Comparison of ENCODE assay signal across 1 cellular context in genomic region chr17:2029911-2030778, GRCh38.
TF ChIP-seq lines count a peak whose summit lies in the region.

TSS of gene DPH1 (plus strand) at chr17:2030153. CDS start at chr17:2030170, 17 bp downstream.

TF ChIP-seq in HepG2, 621 proteins besides CTCF, POLR2A, EP300 and RAD21 (continued from another document):
- TF ChIP-seq, protein P1, sequence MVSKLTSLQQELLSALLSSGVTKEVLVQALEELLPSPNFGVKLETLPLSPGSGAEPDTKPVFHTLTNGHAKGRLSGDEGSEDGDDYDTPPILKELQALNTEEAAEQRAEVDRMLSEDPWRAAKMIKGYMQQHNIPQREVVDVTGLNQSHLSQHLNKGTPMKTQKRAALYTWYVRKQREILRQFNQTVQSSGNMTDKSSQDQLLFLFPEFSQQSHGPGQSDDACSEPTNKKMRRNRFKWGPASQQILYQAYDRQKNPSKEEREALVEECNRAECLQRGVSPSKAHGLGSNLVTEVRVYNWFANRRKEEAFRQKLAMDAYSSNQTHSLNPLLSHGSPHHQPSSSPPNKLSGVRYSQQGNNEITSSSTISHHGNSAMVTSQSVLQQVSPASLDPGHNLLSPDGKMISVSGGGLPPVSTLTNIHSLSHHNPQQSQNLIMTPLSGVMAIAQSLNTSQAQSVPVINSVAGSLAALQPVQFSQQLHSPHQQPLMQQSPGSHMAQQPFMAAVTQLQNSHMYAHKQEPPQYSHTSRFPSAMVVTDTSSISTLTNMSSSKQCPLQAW (CRISPR knock-in tag; IDR thresholded peaks at IDR 0.05), result peak; percentile 67; the same call in 1 of the 2 replicates
- peak; percentile 67; the same call in 1 of the 2 replicates for TF ChIP-seq ZNF124 (CRISPR knock-in tag; IDR thresholded peaks at IDR 0.05)
- TF ChIP-seq ZNF251 (CRISPR knock-in tag; IDR thresholded peaks at IDR 0.05), result no peak
- no peak for TF ChIP-seq ATRX (CRISPR knock-in tag; IDR thresholded peaks at IDR 0.05; ENCODE audit: borderline replicate concordance)
- peak; percentile 94 for TF ChIP-seq ZNF501 (CRISPR knock-in tag; IDR thresholded peaks at IDR 0.05)
- no peak for TF ChIP-seq ZNF263 (CRISPR knock-in tag; IDR thresholded peaks at IDR 0.05)
- no peak for TF ChIP-seq ZNF326 (CRISPR knock-in tag; IDR thresholded peaks at IDR 0.05; ENCODE audit: borderline replicate concordance)
- TF ChIP-seq RCOR2 (CRISPR knock-in tag; IDR thresholded peaks at IDR 0.05), result no peak
- TF ChIP-seq, protein P2, sequence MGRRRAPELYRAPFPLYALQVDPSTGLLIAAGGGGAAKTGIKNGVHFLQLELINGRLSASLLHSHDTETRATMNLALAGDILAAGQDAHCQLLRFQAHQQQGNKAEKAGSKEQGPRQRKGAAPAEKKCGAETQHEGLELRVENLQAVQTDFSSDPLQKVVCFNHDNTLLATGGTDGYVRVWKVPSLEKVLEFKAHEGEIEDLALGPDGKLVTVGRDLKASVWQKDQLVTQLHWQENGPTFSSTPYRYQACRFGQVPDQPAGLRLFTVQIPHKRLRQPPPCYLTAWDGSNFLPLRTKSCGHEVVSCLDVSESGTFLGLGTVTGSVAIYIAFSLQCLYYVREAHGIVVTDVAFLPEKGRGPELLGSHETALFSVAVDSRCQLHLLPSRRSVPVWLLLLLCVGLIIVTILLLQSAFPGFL (CRISPR knock-in tag; IDR thresholded peaks at IDR 0.05), result no peak
- TF ChIP-seq EZH2 (conservative IDR thresholded peaks at IDR 0.05; ENCODE audit: low read depth, low read length), result no peak
- no peak for TF ChIP-seq PTBP1 (IDR thresholded peaks at IDR 0.05; ENCODE audit: low read depth, low read length, poor library complexity, severe bottlenecking)
- no peak for TF ChIP-seq KLF9 (CRISPR knock-in tag; IDR thresholded peaks at IDR 0.05; ENCODE audit: low read depth)
- TF ChIP-seq, protein P3, sequence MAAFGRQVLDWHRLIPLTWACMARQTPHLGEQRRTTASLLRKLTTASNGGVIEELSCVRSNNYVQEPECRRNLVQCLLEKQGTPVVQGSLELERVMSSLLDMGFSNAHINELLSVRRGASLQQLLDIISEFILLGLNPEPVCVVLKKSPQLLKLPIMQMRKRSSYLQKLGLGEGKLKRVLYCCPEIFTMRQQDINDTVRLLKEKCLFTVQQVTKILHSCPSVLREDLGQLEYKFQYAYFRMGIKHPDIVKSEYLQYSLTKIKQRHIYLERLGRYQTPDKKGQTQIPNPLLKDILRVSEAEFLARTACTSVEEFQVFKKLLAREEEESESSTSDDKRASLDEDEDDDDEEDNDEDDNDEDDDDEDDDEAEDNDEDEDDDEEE (CRISPR knock-in tag; IDR thresholded peaks at IDR 0.05), result peak; percentile 74; the same call in 1 of the 2 replicates
- TF ChIP-seq, protein P4, sequence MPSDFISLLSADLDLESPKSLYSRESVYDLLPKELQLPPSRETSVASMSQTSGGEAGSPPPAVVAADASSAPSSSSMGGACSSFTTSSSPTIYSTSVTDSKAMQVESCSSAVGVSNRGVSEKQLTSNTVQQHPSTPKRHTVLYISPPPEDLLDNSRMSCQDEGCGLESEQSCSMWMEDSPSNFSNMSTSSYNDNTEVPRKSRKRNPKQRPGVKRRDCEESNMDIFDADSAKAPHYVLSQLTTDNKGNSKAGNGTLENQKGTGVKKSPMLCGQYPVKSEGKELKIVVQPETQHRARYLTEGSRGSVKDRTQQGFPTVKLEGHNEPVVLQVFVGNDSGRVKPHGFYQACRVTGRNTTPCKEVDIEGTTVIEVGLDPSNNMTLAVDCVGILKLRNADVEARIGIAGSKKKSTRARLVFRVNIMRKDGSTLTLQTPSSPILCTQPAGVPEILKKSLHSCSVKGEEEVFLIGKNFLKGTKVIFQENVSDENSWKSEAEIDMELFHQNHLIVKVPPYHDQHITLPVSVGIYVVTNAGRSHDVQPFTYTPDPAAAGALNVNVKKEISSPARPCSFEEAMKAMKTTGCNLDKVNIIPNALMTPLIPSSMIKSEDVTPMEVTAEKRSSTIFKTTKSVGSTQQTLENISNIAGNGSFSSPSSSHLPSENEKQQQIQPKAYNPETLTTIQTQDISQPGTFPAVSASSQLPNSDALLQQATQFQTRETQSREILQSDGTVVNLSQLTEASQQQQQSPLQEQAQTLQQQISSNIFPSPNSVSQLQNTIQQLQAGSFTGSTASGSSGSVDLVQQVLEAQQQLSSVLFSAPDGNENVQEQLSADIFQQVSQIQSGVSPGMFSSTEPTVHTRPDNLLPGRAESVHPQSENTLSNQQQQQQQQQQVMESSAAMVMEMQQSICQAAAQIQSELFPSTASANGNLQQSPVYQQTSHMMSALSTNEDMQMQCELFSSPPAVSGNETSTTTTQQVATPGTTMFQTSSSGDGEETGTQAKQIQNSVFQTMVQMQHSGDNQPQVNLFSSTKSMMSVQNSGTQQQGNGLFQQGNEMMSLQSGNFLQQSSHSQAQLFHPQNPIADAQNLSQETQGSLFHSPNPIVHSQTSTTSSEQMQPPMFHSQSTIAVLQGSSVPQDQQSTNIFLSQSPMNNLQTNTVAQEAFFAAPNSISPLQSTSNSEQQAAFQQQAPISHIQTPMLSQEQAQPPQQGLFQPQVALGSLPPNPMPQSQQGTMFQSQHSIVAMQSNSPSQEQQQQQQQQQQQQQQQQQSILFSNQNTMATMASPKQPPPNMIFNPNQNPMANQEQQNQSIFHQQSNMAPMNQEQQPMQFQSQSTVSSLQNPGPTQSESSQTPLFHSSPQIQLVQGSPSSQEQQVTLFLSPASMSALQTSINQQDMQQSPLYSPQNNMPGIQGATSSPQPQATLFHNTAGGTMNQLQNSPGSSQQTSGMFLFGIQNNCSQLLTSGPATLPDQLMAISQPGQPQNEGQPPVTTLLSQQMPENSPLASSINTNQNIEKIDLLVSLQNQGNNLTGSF (CRISPR knock-in tag; IDR thresholded peaks at IDR 0.05), result no peak
- TF ChIP-seq SRSF9 (IDR thresholded peaks at IDR 0.05; ENCODE audit: borderline replicate concordance, insufficient read depth, low read depth, low read length, poor library complexity, severe bottlenecking), result no peak
- TF ChIP-seq CSRNP1 (CRISPR knock-in tag; IDR thresholded peaks at IDR 0.05), result peak; percentile 81
- peak; percentile 87 for TF ChIP-seq IRF2 (CRISPR knock-in tag; IDR thresholded peaks at IDR 0.05)
- peak; percentile 58; the same call in 1 of the 2 replicates for TF ChIP-seq KLF15 (CRISPR knock-in tag; IDR thresholded peaks at IDR 0.05; ENCODE audit: borderline replicate concordance)
- peak; percentile 68; the same call in 1 of the 2 replicates for TF ChIP-seq RXRB (CRISPR knock-in tag; IDR thresholded peaks at IDR 0.05; ENCODE audit: borderline replicate concordance)
- TF ChIP-seq ZNF878 (CRISPR knock-in tag; IDR thresholded peaks at IDR 0.05), result no peak
- peak; percentile 99 for TF ChIP-seq MAZ (IDR thresholded peaks at IDR 0.05; ENCODE audit: borderline replicate concordance, low read depth, low read length)
- peak; percentile 96 for TF ChIP-seq MAZ (CRISPR knock-in tag; IDR thresholded peaks at IDR 0.05; ENCODE audit: low read depth)
- no peak for TF ChIP-seq CHD2 (IDR thresholded peaks at IDR 0.05; ENCODE audit: low read depth, low read length)
- TF ChIP-seq ZNF337 (CRISPR knock-in tag; IDR thresholded peaks at IDR 0.05; ENCODE audit: borderline replicate concordance, low read depth), result 0 out of 2 replicates have a peak, but pooled peaks have one; percentile 26
- peak; percentile 86 for TF ChIP-seq PHF8 (CRISPR knock-in tag; IDR thresholded peaks at IDR 0.05)
- 0 out of 2 replicates have a peak, but pooled peaks have one; percentile 27 for TF ChIP-seq PPARG (CRISPR knock-in tag; conservative IDR thresholded peaks at IDR 0.05)
- no peak for TF ChIP-seq ZNF569 (CRISPR knock-in tag; IDR thresholded peaks at IDR 0.05; ENCODE audit: borderline replicate concordance)
- peak; percentile 82 for TF ChIP-seq KMT2A (CRISPR knock-in tag; IDR thresholded peaks at IDR 0.05)
- TF ChIP-seq FOXA1 (IDR thresholded peaks at IDR 0.05), result no peak
- TF ChIP-seq FOXA1 (CRISPR knock-in tag; IDR thresholded peaks at IDR 0.05), result peak; percentile 52
- no peak for TF ChIP-seq SIX1 (CRISPR knock-in tag; IDR thresholded peaks at IDR 0.05; ENCODE audit: borderline replicate concordance)
- no peak for TF ChIP-seq ZNF296 (CRISPR knock-in tag; conservative IDR thresholded peaks at IDR 0.05)
- no peak for TF ChIP-seq DDIT3 (CRISPR knock-in tag; IDR thresholded peaks at IDR 0.05)
- TF ChIP-seq HIVEP1 (CRISPR knock-in tag; IDR thresholded peaks at IDR 0.05), result peak; percentile 96
- TF ChIP-seq, protein P5, sequence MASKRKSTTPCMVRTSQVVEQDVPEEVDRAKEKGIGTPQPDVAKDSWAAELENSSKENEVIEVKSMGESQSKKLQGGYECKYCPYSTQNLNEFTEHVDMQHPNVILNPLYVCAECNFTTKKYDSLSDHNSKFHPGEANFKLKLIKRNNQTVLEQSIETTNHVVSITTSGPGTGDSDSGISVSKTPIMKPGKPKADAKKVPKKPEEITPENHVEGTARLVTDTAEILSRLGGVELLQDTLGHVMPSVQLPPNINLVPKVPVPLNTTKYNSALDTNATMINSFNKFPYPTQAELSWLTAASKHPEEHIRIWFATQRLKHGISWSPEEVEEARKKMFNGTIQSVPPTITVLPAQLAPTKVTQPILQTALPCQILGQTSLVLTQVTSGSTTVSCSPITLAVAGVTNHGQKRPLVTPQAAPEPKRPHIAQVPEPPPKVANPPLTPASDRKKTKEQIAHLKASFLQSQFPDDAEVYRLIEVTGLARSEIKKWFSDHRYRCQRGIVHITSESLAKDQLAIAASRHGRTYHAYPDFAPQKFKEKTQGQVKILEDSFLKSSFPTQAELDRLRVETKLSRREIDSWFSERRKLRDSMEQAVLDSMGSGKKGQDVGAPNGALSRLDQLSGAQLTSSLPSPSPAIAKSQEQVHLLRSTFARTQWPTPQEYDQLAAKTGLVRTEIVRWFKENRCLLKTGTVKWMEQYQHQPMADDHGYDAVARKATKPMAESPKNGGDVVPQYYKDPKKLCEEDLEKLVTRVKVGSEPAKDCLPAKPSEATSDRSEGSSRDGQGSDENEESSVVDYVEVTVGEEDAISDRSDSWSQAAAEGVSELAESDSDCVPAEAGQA (IDR thresholded peaks at IDR 0.05; ENCODE audit: low read depth), result peak; percentile 74; the same call in 1 of the 2 replicates
- TF ChIP-seq, protein P5 (CRISPR knock-in tag; IDR thresholded peaks at IDR 0.05; ENCODE audit: borderline replicate concordance), result no peak; the same call in 1 of the 2 replicates
- TF ChIP-seq, protein P6, sequence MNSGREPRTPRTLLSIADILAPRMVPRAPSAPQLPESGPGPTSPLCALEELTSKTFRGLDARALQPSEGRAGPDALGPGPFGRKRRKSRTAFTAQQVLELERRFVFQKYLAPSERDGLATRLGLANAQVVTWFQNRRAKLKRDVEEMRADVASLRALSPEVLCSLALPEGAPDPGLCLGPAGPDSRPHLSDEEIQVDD (CRISPR knock-in tag; IDR thresholded peaks at IDR 0.05; ENCODE audit: borderline replicate concordance), result no peak
- TF ChIP-seq ZNF75D (CRISPR knock-in tag; IDR thresholded peaks at IDR 0.05; ENCODE audit: borderline replicate concordance), result no peak
- TF ChIP-seq KDM3A (CRISPR knock-in tag; IDR thresholded peaks at IDR 0.05; ENCODE audit: low read depth), result peak; percentile 79; the same call in 1 of the 2 replicates
- peak; percentile 98 for TF ChIP-seq SAP130 (CRISPR knock-in tag; IDR thresholded peaks at IDR 0.05; ENCODE audit: low read depth)
- no peak; the same call in 1 of the 2 replicates for TF ChIP-seq SMAD1 (CRISPR knock-in tag; IDR thresholded peaks at IDR 0.05; ENCODE audit: borderline replicate concordance, low read depth)
- TF ChIP-seq, protein P7, sequence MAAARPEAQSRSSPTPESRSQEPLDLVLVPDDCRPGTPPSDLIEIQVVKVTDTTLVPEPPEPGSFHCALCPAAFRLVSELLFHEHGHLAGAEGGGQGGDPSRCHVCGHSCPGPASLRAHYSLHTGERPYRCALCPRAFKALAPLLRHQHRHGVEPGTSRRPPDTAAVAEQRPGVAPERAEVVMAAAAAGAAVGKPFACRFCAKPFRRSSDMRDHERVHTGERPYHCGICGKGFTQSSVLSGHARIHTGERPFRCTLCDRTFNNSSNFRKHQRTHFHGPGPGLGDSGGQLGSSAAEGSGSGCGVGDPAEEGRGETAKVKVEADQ (CRISPR knock-in tag; IDR thresholded peaks at IDR 0.05; ENCODE audit: borderline replicate concordance), result peak; percentile 64; the same call in 1 of the 2 replicates
TF ChIP-seq in HepG2: peak in this region for 305.
